In the genomic region with DNA sequence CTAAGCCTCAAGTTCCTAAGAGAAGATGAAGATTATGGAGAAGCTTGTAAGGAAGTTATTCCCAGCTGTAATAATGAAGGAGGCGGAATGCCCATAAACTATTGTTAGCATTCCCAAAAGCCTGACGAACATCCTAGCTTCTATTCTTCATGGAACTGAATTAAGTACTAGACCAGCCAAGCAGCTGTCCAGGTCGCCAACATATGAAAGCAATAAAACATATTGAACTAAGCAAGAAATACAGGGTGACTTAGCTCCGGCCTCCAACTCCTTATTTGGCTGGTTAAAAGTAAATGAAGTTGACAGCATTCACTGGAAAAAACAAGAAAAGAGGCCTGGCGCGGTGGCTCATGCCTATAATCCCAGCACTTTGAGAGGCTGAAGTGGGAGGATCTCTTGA, we compare ENCODE assay signal across 26 cellular contexts.
DNase-seq lines count a peak whose midpoint lies in the region; ATAC-seq and TF ChIP-seq lines count a peak whose summit lies in the region.
"Had no signal": no experiment of that assay in that cellular context is flagged by ENCODE, and none has a peak within 500 bp of the region (broad histone marks: within the 10 kb centered on the region; RNA-seq: fewer than 3 reads in every experiment).

No MANE protein-coding gene starts in this region.

- no peak for TF ChIP-seq EP300 in stomach (IDR thresholded peaks at IDR 0.05)

- no peak for TF ChIP-seq CTCF in BJ (IDR thresholded peaks at IDR 0.05; ENCODE audit: insufficient read depth, low read depth, low read length)
- TF ChIP-seq CTCF in colonic mucosa (IDR thresholded peaks at IDR 0.05): no peak
- TF ChIP-seq CTCF in foreskin fibroblast (IDR thresholded peaks at IDR 0.05; ENCODE audit: low read depth, low read length): no peak
- TF ChIP-seq CTCF in stomach (IDR thresholded peaks at IDR 0.05): no peak

- peak overlapping the region; percentile 66 for H3K27ac ChIP-seq in colonic mucosa
- H3K27ac ChIP-seq in stomach: peak overlapping the region in 3 of 5 donors; percentile 52 to 82 (median 53)
- H3K27ac ChIP-seq: VCaP had no signal

- POLR2A ChIA-PET in BJ (lab: Charles Lee): interaction anchor here (0.7 kb wide), 1 partner anchor 175 kb away, joined by 11 read pairs; no protein-coding TSS in a partner anchor

- no peak for ATAC-seq in HG02642 (IDR thresholded peaks at IDR 0.05; ENCODE audit: poor library complexity, unreplicated experiment)
- no peak for ATAC-seq in HG03039 (IDR thresholded peaks at IDR 0.05; ENCODE audit: unreplicated experiment)
- ATAC-seq: sciatic nerve; stimulated activated naive B cell treated with anti-CD40 and anti-IgM and Interleukin-4, amounts not matched to agents 10 μg/mL and 1 μg/mL and 100 μg/mL, for 72 hours had no signal

- H3K4me3 ChIP-seq in BJ (ENCODE audit: low read depth, low read length): no peak overlapping the region
- H3K4me3 ChIP-seq in colonic mucosa: no peak overlapping the region
- no peak overlapping the region for H3K4me3 ChIP-seq in foreskin fibroblast (ENCODE audit: low read depth in 1 of 2, low read length in 2 of 2)
- H3K4me3 ChIP-seq in stomach: no peak overlapping the region
- no peak overlapping the region for H3K4me3 ChIP-seq in H7 (ENCODE audit: insufficient read depth, low read depth, low read length)
- H3K4me3 ChIP-seq: lung had no signal

- intact Hi-C loops in colonic mucosa (cut with DNase I) (no loop called here), stomach (cut with DNase I; ENCODE audit: low total_unique reads) (no loop called here), posterior cingulate gyrus (cut with DNase I) (no loop called here)

- TF ChIP-seq POLR2A in stomach (IDR thresholded peaks at IDR 0.05): no peak

- H3K9ac ChIP-seq in colonic mucosa (ENCODE audit: low read depth in 2 of 2, low read length in 2 of 2): no peak overlapping the region

- H3K4me1 ChIP-seq in colonic mucosa: peaks cover 13% of the 10 kb centered on the region
- no peaks in the 10 kb centered on the region for H3K4me1 ChIP-seq in stomach

- CTCF ChIA-PET in BJ (lab: Yijun Ruan, JAX): no interaction called here

- peak; percentile 93 for DNase-seq in BJ (ENCODE audit: low read depth)
- DNase-seq in colonic mucosa: no peak
- peak; percentile 82 to 87 for DNase-seq in foreskin fibroblast
- DNase-seq in stomach: no peak
- DNase-seq in posterior cingulate gyrus: no peak
- DNase-seq in H7: no peak
- DNase-seq: activated CD4-positive, alpha-beta T cell treated with anti-CD3 and anti-CD28 coated beads for 48 hours; activated CD8-positive, alpha-beta memory T cell treated with anti-CD3 and anti-CD28 coated beads for 24 hours; activated gamma-delta T cell; activated naive CD8-positive, alpha-beta T cell treated with anti-CD3 and anti-CD28 coated beads, Interleukin-2, amount 10 ng/mL, durations not matched to agents 7 days and 5 days; Calu3; cortex of kidney; DND-41; head of caudate nucleus; kidney glomerular epithelial cell; NCI-H1105; NCI-H1930; NCI-H526; SHP77; stimulated activated CD4-positive, alpha-beta T cell treated with anti-CD3 and anti-CD28 coated beads, Interleukin-15, amount 100 ng/mL, for 24 hours; stimulated activated naive B cell treated with anti-CD40 and anti-IgM and Interleukin-4, amounts not matched to agents 10 μg/mL and 1 μg/mL and 100 μg/mL, for 72 hours had no signal

- H3K36me3 ChIP-seq in BJ (ENCODE audit: control insufficient read depth, insufficient read depth, low read length) (no peaks in the 10 kb centered on the region), colonic mucosa (no peaks in the 10 kb centered on the region), stomach (no peaks in the 10 kb centered on the region), H7 (replicated peaks; ENCODE audit: control insufficient read depth, insufficient read depth, low read length) (no peaks in the 10 kb centered on the region)

- WGBS in stomach, 5 donors: 81 to 93% (median 87%) methylated on average over 6 of the region's 6 CpGs

- H3K27me3 ChIP-seq in BJ (ENCODE audit: control insufficient read depth, insufficient read depth, low read length) (no peaks in the 10 kb centered on the region), colonic mucosa (no peaks in the 10 kb centered on the region), stomach (no peaks in the 10 kb centered on the region), H7 (ENCODE audit: control insufficient read depth, insufficient read depth, low read length) (no peaks in the 10 kb centered on the region)

- H3K9me3 ChIP-seq in colonic mucosa: no peaks in the 10 kb centered on the region
- no peaks in the 10 kb centered on the region for H3K9me3 ChIP-seq in stomach

Comparison
In these comparisons a context has a peak if more than half of its experiments do, and no peak if none do; other contexts are left out.
1. DNase-seq: peak in BJ (single experiment) and foreskin fibroblast (2 of 2); none in colonic mucosa (single experiment), stomach (single experiment), posterior cingulate gyrus (0 of 10) and H7 (single experiment).